ENCODE assay signal across 19 cellular contexts in genomic region chr7:116111429-116111828, GRCh38.
"Had no signal": no experiment of that assay in that cellular context is flagged by ENCODE, and none has a peak within 500 bp of the region (broad histone marks: within the 10 kb centered on the region; RNA-seq: fewer than 3 reads in every experiment).

No MANE protein-coding gene starts in this region.

- H3K9me3 ChIP-seq: body of pancreas, thoracic aorta had no signal

- H3K27ac Mint-ChIP-seq: activated CD4-positive, alpha-beta T cell treated with anti-CD3 and anti-CD28 coated beads, Interleukin-2, amount 10 ng/mL, durations not matched to agents 24 days and 14 days; activated CD8-positive, alpha-beta T cell treated with anti-CD3 and anti-CD28 coated beads, Interleukin-2, amount 10 ng/mL, durations not matched to agents 7 days and 5 days; activated naive CD8-positive, alpha-beta T cell treated with anti-CD3 and anti-CD28 coated beads for 36 hours; activated T-cell treated with anti-CD3 and anti-CD28 coated beads, Interleukin-2, amount 50 U/mL, for 72 hours; natural killer cell; stimulated activated effector memory CD8-positive, alpha-beta T cell treated with anti-CD3 and anti-CD28 coated beads, Interleukin-12 subunit alpha, Interleukin-12 subunit beta, amount 100 ng/mL, for 72 hours had no signal

- H3K4me3 ChIP-seq: body of pancreas, coronary artery, esophagus muscularis mucosa, left lung, thoracic aorta had no signal

- DNase-seq: activated CD4-positive, alpha-beta T cell treated with anti-CD3 and anti-CD28 coated beads, Interleukin-2, amount 10 ng/mL, durations not matched to agents 24 days and 14 days; activated CD4-positive, CD25-positive, alpha-beta regulatory T cell; activated CD8-positive, alpha-beta memory T cell treated with anti-CD3 and anti-CD28 coated beads, Interleukin-2, amount 50 U/mL, for 4 hours; activated CD8-positive, alpha-beta T cell treated with anti-CD3 and anti-CD28 coated beads, Interleukin-2, amount 10 ng/mL, durations not matched to agents 7 days and 5 days; activated gamma-delta T cell treated with Interleukin-2 at 50 U/mL for 16 hours; activated naive CD8-positive, alpha-beta T cell treated with anti-CD3 and anti-CD28 coated beads for 36 hours; activated T-cell treated with anti-CD3 and anti-CD28 coated beads, Interleukin-2, amount 50 U/mL, for 72 hours; amygdala; body of pancreas; effector CD4-positive, alpha-beta T cell; hippocampal formation; kidney; left lung; natural killer cell had no signal

- H3K27ac ChIP-seq: body of pancreas, coronary artery, esophagus muscularis mucosa, left lung, thoracic aorta had no signal

- H3K4me1 ChIP-seq: body of pancreas, left lung had no signal

- H3K36me3 ChIP-seq: esophagus muscularis mucosa, left lung, thoracic aorta had no signal

- H3K27me3 ChIP-seq: body of pancreas, esophagus muscularis mucosa, left lung had no signal

- ATAC-seq: activated CD8-positive, alpha-beta T cell treated with anti-CD3 and anti-CD28 coated beads, Interleukin-2, amount 10 ng/mL, durations not matched to agents 7 days and 5 days; activated T-cell treated with anti-CD3 and anti-CD28 coated beads, Interleukin-2, amount 50 U/mL, for 72 hours; body of pancreas; left lung; natural killer cell; stimulated activated effector memory CD8-positive, alpha-beta T cell treated with anti-CD3 and anti-CD28 coated beads, Interleukin-12 subunit alpha, Interleukin-12 subunit beta, amount 100 ng/mL, for 72 hours had no signal

- H3K4me3 Mint-ChIP-seq: activated CD4-positive, alpha-beta T cell treated with anti-CD3 and anti-CD28 coated beads, Interleukin-2, amount 10 ng/mL, durations not matched to agents 24 days and 14 days; activated CD8-positive, alpha-beta T cell treated with anti-CD3 and anti-CD28 coated beads, Interleukin-2, amount 10 ng/mL, durations not matched to agents 7 days and 5 days; activated naive CD8-positive, alpha-beta T cell treated with anti-CD3 and anti-CD28 coated beads for 36 hours; activated T-cell treated with anti-CD3 and anti-CD28 coated beads, Interleukin-2, amount 50 U/mL, for 72 hours; central memory CD8-positive, alpha-beta T cell; natural killer cell; stimulated activated effector memory CD8-positive, alpha-beta T cell treated with anti-CD3 and anti-CD28 coated beads, Interleukin-12 subunit alpha, Interleukin-12 subunit beta, amount 100 ng/mL, for 72 hours had no signal

- H3K4me1 Mint-ChIP-seq: activated CD4-positive, alpha-beta T cell treated with anti-CD3 and anti-CD28 coated beads, Interleukin-2, amount 10 ng/mL, durations not matched to agents 24 days and 14 days; activated naive CD8-positive, alpha-beta T cell treated with anti-CD3 and anti-CD28 coated beads for 36 hours; central memory CD8-positive, alpha-beta T cell; natural killer cell; stimulated activated effector memory CD8-positive, alpha-beta T cell treated with anti-CD3 and anti-CD28 coated beads, Interleukin-12 subunit alpha, Interleukin-12 subunit beta, amount 100 ng/mL, for 72 hours had no signal

- H3K9me3 Mint-ChIP-seq: activated CD4-positive, alpha-beta T cell treated with anti-CD3 and anti-CD28 coated beads, Interleukin-2, amount 10 ng/mL, durations not matched to agents 24 days and 14 days; central memory CD8-positive, alpha-beta T cell; natural killer cell; stimulated activated effector memory CD8-positive, alpha-beta T cell treated with anti-CD3 and anti-CD28 coated beads, Interleukin-12 subunit alpha, Interleukin-12 subunit beta, amount 100 ng/mL, for 72 hours had no signal

- H3K36me3 Mint-ChIP-seq: activated naive CD8-positive, alpha-beta T cell treated with anti-CD3 and anti-CD28 coated beads for 36 hours; natural killer cell; stimulated activated effector memory CD8-positive, alpha-beta T cell treated with anti-CD3 and anti-CD28 coated beads, Interleukin-12 subunit alpha, Interleukin-12 subunit beta, amount 100 ng/mL, for 72 hours had no signal
